1 cellular context compared by ENCODE assay signal in the genomic region with DNA sequence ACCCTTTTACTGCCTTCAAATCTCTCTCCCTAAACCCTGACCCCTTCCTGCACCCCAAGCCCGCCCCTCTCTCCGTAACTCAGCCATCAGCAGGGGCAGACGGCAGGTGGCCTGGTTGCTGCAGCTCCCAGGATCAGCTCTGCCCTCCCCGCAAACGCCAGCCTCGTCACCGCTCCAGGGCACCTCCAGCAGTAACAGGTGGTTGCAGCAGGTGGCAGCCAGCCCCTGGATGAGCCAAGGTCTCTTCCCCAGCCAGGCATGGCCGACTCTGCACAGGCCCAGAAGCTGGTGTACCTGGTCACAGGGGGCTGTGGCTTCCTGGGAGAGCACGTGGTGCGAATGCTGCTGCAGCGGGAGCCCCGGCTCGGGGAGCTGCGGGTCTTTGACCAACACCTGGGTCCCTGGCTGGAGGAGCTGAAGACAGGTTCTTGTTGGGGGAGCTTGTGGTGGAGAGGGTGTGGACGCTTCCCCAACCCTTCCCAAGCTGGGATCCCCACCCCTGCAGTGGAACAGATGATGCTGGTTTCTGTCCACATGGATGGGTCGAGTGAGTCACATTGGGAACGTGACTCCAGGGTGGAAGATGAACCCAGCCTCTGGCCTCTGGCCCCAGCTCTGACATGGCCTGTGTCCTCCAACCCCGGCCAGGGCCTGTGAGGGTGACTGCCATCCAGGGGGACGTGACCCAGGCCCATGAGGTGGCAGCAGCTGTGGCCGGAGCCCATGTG.
TF ChIP-seq lines count a peak whose summit lies in the region.

No MANE protein-coding gene starts in this region.

TF ChIP-seq in liver, 16 proteins besides CTCF, POLR2A, EP300 and RAD21 (continued from another document):
- TF ChIP-seq REST (IDR thresholded peaks at IDR 0.05) (no peak), NR2F2 (IDR thresholded peaks at IDR 0.05) (peak; percentile 56), ZBTB33 (IDR thresholded peaks at IDR 0.05) (no peak), JUND (IDR thresholded peaks at IDR 0.05) (peak in 1 of 2 donors; percentile 81), TAF1 (conservative IDR thresholded peaks at IDR 0.05) (no peak), HNF4G (IDR thresholded peaks at IDR 0.05) (no peak), FOXA1 (IDR thresholded peaks at IDR 0.05) (no peak), YY1 (IDR thresholded peaks at IDR 0.05) (peak; percentile 74), SP1 (IDR thresholded peaks at IDR 0.05) (peak; percentile 14)
